25 cellular contexts compared by ENCODE assay signal in genomic region chr1:110864260-110864659, GRCh38. TPM values are rescaled to one million over a fixed set of nuclear protein-coding genes. Genes with fewer than 3 reads are reported as not detected.
"Had no signal": no experiment of that assay in that cellular context is flagged by ENCODE, and none has a peak within 500 bp of the region (broad histone marks: within the 10 kb centered on the region; RNA-seq: fewer than 3 reads in every experiment).

No MANE protein-coding gene starts in this region.

- H3K4me3 ChIP-seq: K562 had no signal

- H3K27ac Mint-ChIP-seq: activated naive CD4-positive, alpha-beta T cell treated with anti-CD3 and anti-CD28 coated beads, Interleukin-2, amount 50 U/mL, for 72 hours; activated T-cell treated with anti-CD3 and anti-CD28 coated beads, Interleukin-2, amount 50 U/mL, for 72 hours; activated T-helper 2 cell treated with anti-CD3 and anti-CD28 coated beads, Interferon-gamma antibody, Interleukin-2, Interleukin-4, amounts not matched to agents 10 μg/mL and 5 μg/mL and 100 μg/mL, durations not matched to agents 14 hours and 24 hours and 36 hours; T-helper 1 cell treated with Interleukin-12 subunit alpha and Interleukin-12 subunit beta and Interleukin-4 antibody, amounts not matched to agents 30 μg/mL and 1 μg/mL, for 36 hours; WTC11 had no signal

- DNase-seq: activated CD4-positive, alpha-beta T cell treated with anti-CD3 and anti-CD28 coated beads for 48 hours; activated CD4-positive, alpha-beta T cell treated with anti-CD3 and anti-CD28 coated beads, Interleukin-2, amount 50 U/mL, for 4 hours; activated CD4-positive, CD25-positive, alpha-beta regulatory T cell treated with anti-CD3 and anti-CD28 coated beads, Interleukin-2, amount 50 U/mL, for 72 hours; activated CD8-positive, alpha-beta memory T cell treated with anti-CD3 and anti-CD28 coated beads for 24 hours; activated T-cell treated with anti-CD3 and anti-CD28 coated beads, Interleukin-2, amount 50 U/mL, for 72 hours; aorta; central memory CD4-positive, alpha-beta T cell; Karpas-422; MM.1S; NCI-H1105; NCI-H1436; NCI-H1694 treated with DMSO at 0.1 percent for 48 hours; NCI-H2081; NCI-H446; NCI-H524; PC-3; SHP77 treated with DMSO at 0.1 percent for 48 hours had no signal

- H3K4me3 Mint-ChIP-seq: activated T-cell treated with anti-CD3 and anti-CD28 coated beads, Interleukin-2, amount 50 U/mL, for 72 hours; T-helper 1 cell treated with Interleukin-12 subunit alpha and Interleukin-12 subunit beta and Interleukin-4 antibody, amounts not matched to agents 30 μg/mL and 1 μg/mL, for 36 hours; WTC11 had no signal

- ATAC-seq: activated naive CD4-positive, alpha-beta T cell treated with anti-CD3 and anti-CD28 coated beads, Interleukin-2, amount 50 U/mL, for 72 hours; activated T-cell treated with anti-CD3 and anti-CD28 coated beads, Interleukin-2, amount 50 U/mL, for 72 hours; K562; PC-3; WTC11 had no signal

- H3K36me3 Mint-ChIP-seq: WTC11 had no signal

- H3K4me1 Mint-ChIP-seq: WTC11 had no signal

RNA-seq across cellular contexts. Expression of gene CD53, which starts 8.7 kb away (rescaled TPM):
- total RNA-seq: bronchial epithelial cell, chondrocyte, PC-3, SK-MEL-5 had no signal
